22 cellular contexts compared by ENCODE assay signal in genomic region chr7:127738859-127739258, GRCh38.
"Had no signal": no experiment of that assay in that cellular context is flagged by ENCODE, and none has a peak within 500 bp of the region (broad histone marks: within the 10 kb centered on the region; RNA-seq: fewer than 3 reads in every experiment).

No MANE protein-coding gene starts in this region.

- H2AFZ ChIP-seq: hepatocyte had no signal

- H3K27me3 ChIP-seq: hepatocyte, sigmoid colon, thyroid gland, upper lobe of right lung had no signal

- H3K9me3 ChIP-seq: left ventricle myocardium inferior, sigmoid colon, thyroid gland, upper lobe of right lung had no signal

- H3K4me1 ChIP-seq: sigmoid colon, thyroid gland, upper lobe of right lung had no signal

- H3K9me3 Mint-ChIP-seq: activated CD4-positive, alpha-beta memory T cell treated with anti-CD3 and anti-CD28 coated beads for 36 hours; activated naive CD4-positive, alpha-beta T cell treated with anti-CD3 and anti-CD28 coated beads, Interleukin-2, amount 10 ng/mL, durations not matched to agents 7 days and 5 days; mesothelial cell of epicardium; naive thymus-derived CD8-positive, alpha-beta T cell; stimulated activated naive CD8-positive, alpha-beta T cell treated with anti-CD3 and anti-CD28 coated beads, Interleukin-15, Interleukin-2, amounts not matched to agents 100 ng/mL and 50 ng/mL, for 24 hours had no signal

- H3K4me3 ChIP-seq: hepatocyte, left ventricle myocardium inferior, sigmoid colon, smooth muscle cell, thyroid gland, upper lobe of right lung had no signal

- H3K4me3 Mint-ChIP-seq: activated CD4-positive, alpha-beta memory T cell treated with anti-CD3 and anti-CD28 coated beads for 36 hours; activated naive CD4-positive, alpha-beta T cell treated with anti-CD3 and anti-CD28 coated beads, Interleukin-2, amount 10 ng/mL, durations not matched to agents 7 days and 5 days; mesothelial cell of epicardium; naive thymus-derived CD8-positive, alpha-beta T cell; stimulated activated naive CD8-positive, alpha-beta T cell treated with anti-CD3 and anti-CD28 coated beads, Interleukin-15, Interleukin-2, amounts not matched to agents 100 ng/mL and 50 ng/mL, for 24 hours had no signal

- H3K27ac ChIP-seq: hepatocyte, left ventricle myocardium inferior, sigmoid colon, thyroid gland, upper lobe of right lung had no signal

- H3K27me3 Mint-ChIP-seq: activated CD4-positive, alpha-beta memory T cell treated with anti-CD3 and anti-CD28 coated beads for 36 hours; activated naive CD4-positive, alpha-beta T cell treated with anti-CD3 and anti-CD28 coated beads, Interleukin-2, amount 10 ng/mL, durations not matched to agents 7 days and 5 days; naive thymus-derived CD8-positive, alpha-beta T cell; stimulated activated naive CD8-positive, alpha-beta T cell treated with anti-CD3 and anti-CD28 coated beads, Interleukin-15, Interleukin-2, amounts not matched to agents 100 ng/mL and 50 ng/mL, for 24 hours had no signal

- ATAC-seq: naive thymus-derived CD8-positive, alpha-beta T cell; upper lobe of right lung had no signal

- DNase-seq: activated CD4-positive, alpha-beta memory T cell treated with anti-CD3 and anti-CD28 coated beads for 36 hours; activated CD4-positive, alpha-beta T cell treated with anti-CD3 and anti-CD28 coated beads for 4 hours; activated CD4-positive, CD25-positive, alpha-beta regulatory T cell; activated effector memory CD4-positive, alpha-beta T cell treated with anti-CD3 and anti-CD28 coated beads, Interleukin-2, amount 50 U/mL, for 16 hours; activated naive CD4-positive, alpha-beta T cell treated with anti-CD3 and anti-CD28 coated beads, Interleukin-2, amount 10 ng/mL, durations not matched to agents 7 days and 5 days; activated T-cell treated with anti-CD3 and anti-CD28 coated beads, Interleukin-2, amount 50 U/mL, for 48 hours; amygdala; effector CD4-positive, alpha-beta T cell; foreskin melanocyte; glutamatergic neuron; left ventricle myocardium inferior; naive thymus-derived CD8-positive, alpha-beta T cell; sigmoid colon; stimulated activated CD4-positive, alpha-beta T cell treated with anti-CD3 and anti-CD28 coated beads, Interleukin-4, amount 100 ng/mL, for 1 hour; substantia nigra; T-helper 9 cell; thyroid gland; upper lobe of right lung had no signal

- H3K36me3 ChIP-seq: left ventricle myocardium inferior, thyroid gland had no signal

- H3K4me1 Mint-ChIP-seq: mesothelial cell of epicardium had no signal

- H3K27ac Mint-ChIP-seq: activated CD4-positive, alpha-beta memory T cell treated with anti-CD3 and anti-CD28 coated beads for 36 hours; activated naive CD4-positive, alpha-beta T cell treated with anti-CD3 and anti-CD28 coated beads, Interleukin-2, amount 10 ng/mL, durations not matched to agents 7 days and 5 days; mesothelial cell of epicardium; stimulated activated naive CD8-positive, alpha-beta T cell treated with anti-CD3 and anti-CD28 coated beads, Interleukin-15, Interleukin-2, amounts not matched to agents 100 ng/mL and 50 ng/mL, for 24 hours had no signal

- H3K4me2 ChIP-seq: hepatocyte, smooth muscle cell had no signal
